In genomic region chrX:135522132-135522530, GRCh38 we compare ENCODE assay signal across 8 cellular contexts. TPM values are rescaled to one million over a fixed set of nuclear protein-coding genes. Genes with fewer than 3 reads are reported as not detected.
DNase-seq lines count a peak whose midpoint lies in the region; ATAC-seq, FAIRE-seq and TF ChIP-seq lines count a peak whose summit lies in the region.

No MANE protein-coding gene starts in this region.

- H3K9ac ChIP-seq in keratinocyte (ENCODE audit: control insufficient read depth, extremely low read depth, insufficient read depth, low read length): peak overlapping the region; percentile 74

- TF ChIP-seq CTCF in keratinocyte (optimal IDR thresholded peaks at IDR 0.05 in 1 of 3, IDR thresholded peaks at IDR 0.05 in 1 of 3, conservative IDR thresholded peaks at IDR 0.05 in 1 of 3; ENCODE audit: extremely low read depth in 1 of 3, insufficient read depth in 2 of 3, low read length in 3 of 3) (no peak), testis (IDR thresholded peaks at IDR 0.05) (no peak)

- intact Hi-C loops in testis (cut with DNase I; ENCODE audit: low total_unique reads): no loop called here
- intact Hi-C loops in left colon (cut with DNase I, micrococcal nuclease): no loop called here

- H3K4me1 ChIP-seq in keratinocyte (ENCODE audit: control insufficient read depth, extremely low read depth, insufficient read depth, low read length) (peaks cover 6% of the 10 kb centered on the region), testis (no peaks in the 10 kb centered on the region)

- no peak for DNase-seq in activated CD4-positive, alpha-beta T cell treated with anti-CD3 and anti-CD28 coated beads, Interleukin-2, amount 10 ng/mL, durations not matched to agents 7 days and 5 days
- DNase-seq in activated CD4-positive, alpha-beta T cell treated with anti-CD3 and anti-CD28 coated beads, Interleukin-2, amount 50 U/mL, for 4 hours: no peak
- no peak for DNase-seq in activated naive CD8-positive, alpha-beta T cell treated with anti-CD3 and anti-CD28 coated beads for 36 hours
- DNase-seq in keratinocyte (ENCODE audit: low read depth, low spot score): no peak
- DNase-seq in testis: no peak
- no peak for DNase-seq in left colon
- no peak for DNase-seq in stimulated activated CD4-positive, alpha-beta T cell treated with anti-CD3 and anti-CD28 coated beads, Interleukin-1b, Interleukin-23, amount 100 ng/mL, for 48 hours

- H2AFZ ChIP-seq in keratinocyte (ENCODE audit: control insufficient read depth, low read length): peak overlapping the region; percentile 41

- WGBS in testis, 2 donors: 0 to 1% methylated on average over 7 to 9 of the region's 9 CpGs

- H3K4me3 ChIP-seq in keratinocyte (ENCODE audit: control insufficient read depth in 2 of 3, extremely low read depth in 1 of 3, insufficient read depth in 2 of 3, low read depth in 1 of 3, low read length in 3 of 3) (peak overlapping the region; percentile 40 to 66 (median 42)), testis (peak overlapping the region; percentile 39 to 61)

- H3K36me3 ChIP-seq in keratinocyte (ENCODE audit: control insufficient read depth in 2 of 2, extremely low read depth in 1 of 2, insufficient read depth in 2 of 2, low read length in 2 of 2) (no peaks in the 10 kb centered on the region), testis (ENCODE audit: low read depth, missing control alignments) (no peaks in the 10 kb centered on the region)

- CTCF ChIA-PET in activated CD4-positive, alpha-beta T cell treated with anti-CD3 and anti-CD28 coated beads, Interleukin-2, amount 10 ng/mL, durations not matched to agents 7 days and 5 days (lab: Charles Lee): interaction anchor here (1.1 kb wide), 1 partner anchor 9 kb away, joined by 3 read pairs; no protein-coding TSS in a partner anchor

- peak overlapping the region; percentile 84 for H3K27ac ChIP-seq in keratinocyte (ENCODE audit: control insufficient read depth, insufficient read depth, low read length)
- H3K27ac ChIP-seq in testis: peak overlapping the region; percentile 69 to 72

- no peaks in the 10 kb centered on the region for H3K9me3 Mint-ChIP-seq in activated CD4-positive, alpha-beta T cell treated with anti-CD3 and anti-CD28 coated beads, Interleukin-2, amount 10 ng/mL, durations not matched to agents 7 days and 5 days
- no peaks in the 10 kb centered on the region for H3K9me3 Mint-ChIP-seq in activated naive CD8-positive, alpha-beta T cell treated with anti-CD3 and anti-CD28 coated beads for 36 hours

- H3K27me3 Mint-ChIP-seq in activated CD4-positive, alpha-beta T cell treated with anti-CD3 and anti-CD28 coated beads, Interleukin-2, amount 10 ng/mL, durations not matched to agents 7 days and 5 days: no peaks in the 10 kb centered on the region
- peaks cover 2% of the 10 kb centered on the region for H3K27me3 Mint-ChIP-seq in activated naive CD8-positive, alpha-beta T cell treated with anti-CD3 and anti-CD28 coated beads for 36 hours

- no peak for ATAC-seq in HG03439 (IDR thresholded peaks at IDR 0.05; ENCODE audit: unreplicated experiment)
- no peak for ATAC-seq in left colon

- FAIRE-seq in keratinocyte (lab: Jason Lieb, UNC): peak; percentile 20

- H3K36me3 Mint-ChIP-seq in activated CD4-positive, alpha-beta T cell treated with anti-CD3 and anti-CD28 coated beads, Interleukin-2, amount 10 ng/mL, durations not matched to agents 7 days and 5 days (ENCODE audit: low read depth): peaks cover 35% of the 10 kb centered on the region
- peaks cover 26% of the 10 kb centered on the region for H3K36me3 Mint-ChIP-seq in activated naive CD8-positive, alpha-beta T cell treated with anti-CD3 and anti-CD28 coated beads for 36 hours

- H3K4me2 ChIP-seq in keratinocyte (ENCODE audit: control insufficient read depth, extremely low read depth, insufficient read depth, low read depth, low read length): peak overlapping the region; percentile 74

- H3K27me3 ChIP-seq in keratinocyte (ENCODE audit: control insufficient read depth, extremely low read depth, insufficient read depth, low read length): no peaks in the 10 kb centered on the region
- no peaks in the 10 kb centered on the region for H3K27me3 ChIP-seq in testis

- no peaks in the 10 kb centered on the region for H3K79me2 ChIP-seq in keratinocyte (ENCODE audit: control insufficient read depth, insufficient read depth, low read length)

- TF ChIP-seq POLR2A in testis (IDR thresholded peaks at IDR 0.05): no peak

- H3K9me3 ChIP-seq in keratinocyte (ENCODE audit: control insufficient read depth, low read depth, low read length) (no peaks in the 10 kb centered on the region), testis (no peaks in the 10 kb centered on the region)

- peak overlapping the region; percentile 98 for H3K4me3 Mint-ChIP-seq in activated CD4-positive, alpha-beta T cell treated with anti-CD3 and anti-CD28 coated beads, Interleukin-2, amount 10 ng/mL, durations not matched to agents 7 days and 5 days
- H3K4me3 Mint-ChIP-seq in activated naive CD8-positive, alpha-beta T cell treated with anti-CD3 and anti-CD28 coated beads for 36 hours: peak overlapping the region; percentile 90

- dilution Hi-C loops in keratinocyte (cut with MboI; ENCODE audit: extremely low pct_ligation_motif_present, low sequenced_read_pairs): no loop called here

- peaks cover 38% of the 10 kb centered on the region for H3K4me1 Mint-ChIP-seq in activated CD4-positive, alpha-beta T cell treated with anti-CD3 and anti-CD28 coated beads, Interleukin-2, amount 10 ng/mL, durations not matched to agents 7 days and 5 days
- peaks cover 48% of the 10 kb centered on the region for H3K4me1 Mint-ChIP-seq in activated naive CD8-positive, alpha-beta T cell treated with anti-CD3 and anti-CD28 coated beads for 36 hours

- POLR2A ChIA-PET in activated CD4-positive, alpha-beta T cell treated with anti-CD3 and anti-CD28 coated beads, Interleukin-2, amount 10 ng/mL, durations not matched to agents 7 days and 5 days (lab: Charles Lee): no interaction called here

- H3K9me1 ChIP-seq in keratinocyte (ENCODE audit: control insufficient read depth, extremely low read depth, insufficient read depth, low read length): no peaks in the 10 kb centered on the region

- H3K27ac Mint-ChIP-seq in activated CD4-positive, alpha-beta T cell treated with anti-CD3 and anti-CD28 coated beads, Interleukin-2, amount 10 ng/mL, durations not matched to agents 7 days and 5 days: peak overlapping the region; percentile 91
- H3K27ac Mint-ChIP-seq in activated naive CD8-positive, alpha-beta T cell treated with anti-CD3 and anti-CD28 coated beads for 36 hours: peak overlapping the region; percentile 92

- H4K20me1 ChIP-seq in keratinocyte (ENCODE audit: control insufficient read depth, extremely low read depth, insufficient read depth, low read length): no peaks in the 10 kb centered on the region

RNA-seq across cellular contexts. Expression of gene INTS6L, which starts 1.7 kb away (rescaled TPM):
- total RNA-seq in activated CD4-positive, alpha-beta T cell treated with anti-CD3 and anti-CD28 coated beads, Interleukin-2, amount 10 ng/mL, durations not matched to agents 7 days and 5 days: 10 to 100 TPM; 30.1 to 32.5 TPM
- total RNA-seq in activated naive CD8-positive, alpha-beta T cell treated with anti-CD3 and anti-CD28 coated beads for 36 hours: 10 to 100 TPM; 17.2 to 22.2 TPM
- polyA plus RNA-seq in keratinocyte (5.2 to 14.5 TPM (median 11.4 TPM) in 3 replicates), testis (ENCODE audit: insufficient read depth, low read depth, low replicate concordance) (15.0 TPM)
- 2.4 TPM for polyA plus RNA-seq in keratinocyte (2011; ENCODE audit: low read depth)
- 2.0 and 3.8 TPM in 2 replicates for polyA plus RNA-seq in keratinocyte (2011; cell fraction: cytosol; rRNA removed)
- 32.2 and 35.8 TPM in 2 replicates for polyA plus RNA-seq in keratinocyte (2011; cell fraction: nucleus; rRNA removed)
- polyA plus RNA-seq in keratinocyte (2012; ENCODE audit: low replicate concordance): 3.2 and 6.1 TPM in 2 replicates
- 0.89 to 7.8 TPM (median 4.7 TPM) in 3 replicates for polyA minus RNA-seq in keratinocyte
- polyA minus RNA-seq in keratinocyte (2011; cell fraction: cytosol; rRNA and poly(A)+ RNA removed): 1.2 TPM
- 6.4 and 12.7 TPM in 2 replicates for polyA minus RNA-seq in keratinocyte (2011; cell fraction: nucleus; rRNA and poly(A)+ RNA removed)
- total RNA-seq in testis (10 to 100 TPM; 41.3 to 47.6 TPM), left colon (10 to 100 TPM; 14.9 to 19.8 TPM)
